In the genomic region with DNA sequence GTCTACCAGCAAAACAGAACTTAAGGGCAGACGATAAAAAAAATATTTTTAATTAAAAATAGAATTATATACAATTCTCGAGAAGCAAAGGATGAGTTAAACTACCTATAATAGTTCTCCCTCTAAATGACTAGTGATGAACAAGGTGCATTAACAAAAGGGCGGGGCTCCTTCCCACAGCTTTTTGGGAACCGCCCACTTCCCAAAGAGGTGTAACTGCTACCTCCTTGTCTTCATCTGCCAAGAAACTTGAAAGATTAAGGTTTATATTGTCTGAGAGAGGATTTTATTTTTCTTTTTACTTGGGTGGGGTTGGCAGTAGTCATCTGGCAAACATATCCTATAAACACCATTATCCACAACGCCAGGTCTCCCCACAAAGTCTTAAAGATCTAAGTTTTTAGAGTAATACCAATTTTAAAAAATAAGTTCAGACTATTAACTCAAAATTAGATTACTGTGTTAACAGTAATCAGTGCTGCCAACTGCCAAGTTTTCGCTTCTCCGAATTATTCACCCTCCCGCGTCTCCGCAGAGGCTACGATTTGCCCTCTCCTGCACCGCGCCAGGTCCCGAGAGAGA, we compare ENCODE assay signal across 8 cellular contexts. TPM values are rescaled to one million over a fixed set of nuclear protein-coding genes. Genes with fewer than 3 reads are reported as not detected.
A peak's percentile ranks its signal among the peaks of the same experiment; 100 is the strongest.
DNase-seq lines count a peak whose midpoint lies in the region; ATAC-seq and TF ChIP-seq lines count a peak whose summit lies in the region.

No MANE protein-coding gene starts in this region.

- H3K27ac Mint-ChIP-seq in neural progenitor cell, result peak overlapping the region; percentile 53

- TF ChIP-seq POLR2A in HCT116 (IDR thresholded peaks at IDR 0.05; ENCODE audit: borderline replicate concordance, extremely low read depth, insufficient read depth, insufficient read length), result no peak

- intact Hi-C loops in HCT116 (cut with micrococcal nuclease), result no loop called here

- peaks cover 17% of the 10 kb centered on the region for H3K4me1 Mint-ChIP-seq in neural progenitor cell

- H3K4me3 ChIP-seq in AG04449 (ENCODE audit: low read depth, low read length) (peak overlapping the region; percentile 82), HCT116 (replicated peaks in 1 of 2; ENCODE audit: low read depth in 1 of 2, low read length in 2 of 2) (peak overlapping the region; percentile 81 to 82), esophagus (ENCODE audit: low read depth in 1 of 2, low read length in 2 of 2) (peak overlapping the region; percentile 80 to 86), neural progenitor cell (peak overlapping the region; percentile 78)

- peaks cover 24% of the 10 kb centered on the region for H3F3A ChIP-seq in neural progenitor cell (ENCODE audit: low read depth)

- TF ChIP-seq RAD21 in HCT116 (IDR thresholded peaks at IDR 0.05; ENCODE audit: low read depth), result no peak

- H3K27ac ChIP-seq in HCT116 (ENCODE audit: low read depth, low read length) (peak overlapping the region; percentile 89), VCaP (peak overlapping the region; percentile 90), esophagus (ENCODE audit: low read depth in 2 of 2, low read length in 1 of 2) (peak overlapping the region; percentile 97 to 98), neural progenitor cell (peak overlapping the region; percentile 73)

- no peaks in the 10 kb centered on the region for H3K9me3 Mint-ChIP-seq in neural progenitor cell

- H2AFZ ChIP-seq in HCT116 (ENCODE audit: low read depth, low read length, poor library complexity, severe bottlenecking) (no peak overlapping the region), neural progenitor cell (replicated peaks) (peak overlapping the region; percentile 83)

- H3K4me2 ChIP-seq in HCT116 (ENCODE audit: low read length), result peak overlapping the region; percentile 93
- peak overlapping the region; percentile 92 for H3K4me2 ChIP-seq in neural progenitor cell

- TF ChIP-seq CTCF in AG04449 (IDR thresholded peaks at IDR 0.05; ENCODE audit: insufficient read depth, low read length, missing control alignments) (no peak), HCT116 (IDR thresholded peaks at IDR 0.05 in 2 of 3, conservative IDR thresholded peaks at IDR 0.05 in 1 of 3; ENCODE audit: borderline replicate concordance in 1 of 3, insufficient read depth in 1 of 3, low read depth in 2 of 3, low read length in 2 of 3) (no peak), VCaP (conservative IDR thresholded peaks at IDR 0.05) (no peak), neural progenitor cell (IDR thresholded peaks at IDR 0.05) (no peak)

- H3K9ac ChIP-seq in HCT116 (ENCODE audit: low read length), result peak overlapping the region; percentile 73
- H3K9ac ChIP-seq in neural progenitor cell, result peak overlapping the region; percentile 51

- peaks cover 8 to 10% of the 10 kb centered on the region in 2 experiments; a peak in 3 of 4 replicates for H3K4me1 ChIP-seq in HCT116 (ENCODE audit: control insufficient read depth in 1 of 2, insufficient read depth in 2 of 2, low read length in 2 of 2)
- no peaks in the 10 kb centered on the region for H3K4me1 ChIP-seq in esophagus (ENCODE audit: control insufficient read depth in 2 of 2, insufficient read depth in 2 of 2, low read length in 1 of 2)
- H3K4me1 ChIP-seq in neural progenitor cell, result peaks cover 18% of the 10 kb centered on the region

- H3K27me3 ChIP-seq in HCT116 (ENCODE audit: insufficient read depth, low read length) (no peaks in the 10 kb centered on the region), esophagus (ENCODE audit: control insufficient read depth in 1 of 2, insufficient read depth in 2 of 2, low read length in 2 of 2) (no peaks in the 10 kb centered on the region), neural progenitor cell (no peaks in the 10 kb centered on the region)

- 2 to 3% methylated on average over 14 of the region's 14 CpGs for WGBS in esophagus, 2 donors

- no peaks in the 10 kb centered on the region for H3K9me2 ChIP-seq in HCT116 (ENCODE audit: insufficient read depth)

- peaks cover 38% of the 10 kb centered on the region for H3K79me2 ChIP-seq in HCT116 (ENCODE audit: insufficient read depth, low read length)
- H3K79me2 ChIP-seq in neural progenitor cell (ENCODE audit: low read depth), result peaks cover 45% of the 10 kb centered on the region

- no TSS peak for BruUV-seq in HCT116 (replicated peaks; lab: Mats Ljungman, UMichigan)

- RAD21 ChIA-PET in HCT116 (lab: Charles Lee; ENCODE audit: low non-redundant PET in 1 of 2, low total read pairs in 2 of 2, uncharacterized antibody in 2 of 2, unreplicated experiment in 2 of 2), result no interaction called here

- H3K36me3 Mint-ChIP-seq in neural progenitor cell, result peaks cover 4% of the 10 kb centered on the region

- peak overlapping the region; percentile 96 for H3K4me3 Mint-ChIP-seq in neural progenitor cell

- ATAC-seq in HCT116 (peak; percentile 25; the same call in 1 of the 2 replicates), HG03135 (IDR thresholded peaks at IDR 0.05; ENCODE audit: unreplicated experiment) (no peak)

- DNase-seq in AG04449 (ENCODE audit: low read depth, low spot score) (no peak), HCT116 (ENCODE audit: low read depth, low spot score) (no peak), neural progenitor cell (ENCODE audit: low spot score) (peak; percentile 43), SIG-M5 treated with dmso at 0.1 percent for 504 hours (lab: John Stamatoyannopoulos, UW; ENCODE audit: unreplicated experiment) (no peak), SKM-1 (lab: John Stamatoyannopoulos, UW; ENCODE audit: unreplicated experiment) (no peak)

- CTCF ChIA-PET in AG04449 (lab: Yijun Ruan, JAX) (interaction anchor here (0.7 to 6.0 kb wide), 3 partner anchors 10 to 14 kb away, joined by 4 to 80 read pairs (median 5); no protein-coding TSS in a partner anchor), HCT116 (lab: Charles Lee) (interaction anchor here (1.3 to 1.5 kb wide), 2 partner anchors 13 to 18 kb away, joined by 4 to 7 read pairs; partner anchors contain the start of gene BRMS1L)

- H3K9me3 ChIP-seq in HCT116 (ENCODE audit: control insufficient read depth in 1 of 2, insufficient read depth in 1 of 2, low read depth in 1 of 2, low read length in 2 of 2), result no peaks in the 10 kb centered on the region
- no peaks in the 10 kb centered on the region for H3K9me3 ChIP-seq in esophagus (ENCODE audit: control insufficient read depth in 2 of 2, insufficient read depth in 1 of 2, low read depth in 1 of 2, low read length in 1 of 2)
- no peaks in the 10 kb centered on the region for H3K9me3 ChIP-seq in neural progenitor cell (ENCODE audit: low read depth)

- H3K27me3 Mint-ChIP-seq in neural progenitor cell (ENCODE audit: insufficient read depth, low read depth), result no peaks in the 10 kb centered on the region

- no peaks in the 10 kb centered on the region for H4K20me1 ChIP-seq in HCT116 (ENCODE audit: insufficient read depth)
- peaks cover 11% of the 10 kb centered on the region for H4K20me1 ChIP-seq in neural progenitor cell (ENCODE audit: low read depth)

- POLR2A ChIA-PET in AG04449 (lab: Yijun Ruan, JAX) (interaction anchor here (1.5 kb wide), 1 partner anchor 18 kb away, joined by 6 read pairs; the partner anchor contains the start of gene BRMS1L), HCT116 (lab: Charles Lee) (interaction anchor here (3.0 kb wide), 1 partner anchor 18 kb away, joined by 10 read pairs; the partner anchor contains the start of gene BRMS1L)

- H3K36me3 ChIP-seq in HCT116 (ENCODE audit: control insufficient read depth in 1 of 2, insufficient read depth in 2 of 2, low read length in 2 of 2) (no peaks in the 10 kb centered on the region), esophagus (ENCODE audit: control insufficient read depth in 2 of 2, insufficient read depth in 2 of 2, low read length in 1 of 2) (no peaks in the 10 kb centered on the region), neural progenitor cell (no peaks in the 10 kb centered on the region)

TF ChIP-seq in HCT116, 20 proteins besides CTCF, POLR2A, EP300 and RAD21:
- 0 out of 2 replicates have a peak, but pooled peaks have one; percentile 26 for TF ChIP-seq SIN3A (IDR thresholded peaks at IDR 0.05; ENCODE audit: low read depth)
- no peak for TF ChIP-seq FOSL1 (IDR thresholded peaks at IDR 0.05; ENCODE audit: low read depth)

RNA-seq across cellular contexts. Expression of gene RALGAPA1, which starts 0.9 kb away (rescaled TPM):
- total RNA-seq in HCT116 (2021; ENCODE audit: unreplicated experiment), result 29.3 TPM
- polyA plus RNA-seq in HCT116 (2012), result 5.4 and 6.6 TPM in 2 replicates
- polyA plus RNA-seq in esophagus, result 10 to 100 TPM; 10.5 to 20.3 TPM
- 20.2 and 31.7 TPM in 2 replicates for total RNA-seq in neural progenitor cell (ENCODE audit: low replicate concordance)

RNA-seq across cellular contexts. Expression of gene BRMS1L, which starts 18.0 kb away (rescaled TPM):
- 6.2 TPM for total RNA-seq in HCT116 (2021; ENCODE audit: unreplicated experiment)
- polyA plus RNA-seq in HCT116 (2012), result 1.8 and 2.7 TPM in 2 replicates
- polyA plus RNA-seq in esophagus, result 1 to 10 TPM; 2.6 to 5.7 TPM
- total RNA-seq in neural progenitor cell (ENCODE audit: low replicate concordance), result 12.0 and 14.3 TPM in 2 replicates
